In genomic region chr7:1532456-1533254, GRCh38 we compare ENCODE assay signal across 8 cellular contexts. TPM values are rescaled to one million over a fixed set of nuclear protein-coding genes. Genes with fewer than 3 reads are reported as not detected.
DNase-seq lines count a peak whose midpoint lies in the region; ATAC-seq, FAIRE-seq and TF ChIP-seq lines count a peak whose summit lies in the region.

No MANE protein-coding gene starts in this region.

- peak overlapping the region; percentile 94 for H3K27ac Mint-ChIP-seq in T-helper 17 cell

- SMC1A ChIA-PET in GM12878 (lab: Charles Lee; ENCODE audit: uncharacterized antibody, unreplicated experiment): no interaction called here

- TF ChIP-seq EP300 in GM12878 (IDR thresholded peaks at IDR 0.05; ENCODE audit: borderline replicate concordance in 1 of 2, control insufficient read depth in 1 of 2, low read depth in 2 of 2, low read length in 2 of 2): no peak

- peak; percentile 54 for DNase-seq in activated gamma-delta T cell treated with Interleukin-2 at 50 U/mL for 16 hours
- DNase-seq in activated gamma-delta T cell (lab: John Stamatoyannopoulos, UW): no peak
- DNase-seq in T-helper 17 cell: peak; percentile 34 to 52 (median 41)
- DNase-seq in GM12878 (ENCODE audit: low read depth, low spot score): no peak
- no peak for DNase-seq in NCI-H526 treated with DMSO at 0.1 percent for 48 hours (lab: John Stamatoyannopoulos, UW)

- 5% methylated on average over 32 of the region's 36 CpGs for WGBS in GM12878 (ENCODE audit: insufficient coverage, insufficient replicate concordance, low lambda C conversion rate, missing lambda C conversion rate)

- POLR2A ChIA-PET in GM12878 (lab: Charles Lee): interaction anchor here (1.4 kb wide), 1 partner anchor 27 kb away, joined by 5 read pairs; no protein-coding TSS in a partner anchor

- CTCF ChIA-PET in GM12878 (lab: Yijun Ruan, JAX): interaction anchor here (3.0 kb wide), 1 partner anchor 27 kb away, joined by 9 read pairs; no protein-coding TSS in a partner anchor

- no peaks in the 10 kb centered on the region for H3K27me3 Mint-ChIP-seq in T-helper 17 cell

- H3K4me1 Mint-ChIP-seq in T-helper 17 cell: peaks cover 26% of the 10 kb centered on the region

- peak; percentile 56 for FAIRE-seq in GM12878 (lab: Jason Lieb, UNC)

- H3K9ac ChIP-seq in GM12878 (ENCODE audit: control insufficient read depth, insufficient read depth, low read length): peak overlapping the region; percentile 55
- 0 out of 2 replicates have a peak overlapping the region, but pooled peaks have one; percentile 21 for H3K9ac ChIP-seq in iPS-20b (ENCODE audit: low read depth, low read length)

- TF ChIP-seq RAD21 in GM12878 (IDR thresholded peaks at IDR 0.05; ENCODE audit: insufficient read depth, low read depth, low read length): no peak

- H3K36me3 Mint-ChIP-seq in T-helper 17 cell (ENCODE audit: low read depth): no peaks in the 10 kb centered on the region

- BruUV-seq in GM12878 (replicated peaks; lab: Mats Ljungman, UMichigan): TSS peak; percentile 53

- peaks cover 0 to 2% of the 10 kb centered on the region in 2 experiments; a peak in 2 of 4 replicates for H3K36me3 ChIP-seq in GM12878 (ENCODE audit: control insufficient read depth in 2 of 2, insufficient read depth in 2 of 2, low read length in 1 of 2)
- no peaks in the 10 kb centered on the region for H3K36me3 ChIP-seq in iPS-20b (ENCODE audit: insufficient read depth, low read depth, low read length)

- peak overlapping the region; percentile 90 for H3K4me3 Mint-ChIP-seq in T-helper 17 cell

- H3K4me1 ChIP-seq in GM12878 (ENCODE audit: control insufficient read depth, insufficient read depth, low read length): peaks cover 13% of the 10 kb centered on the region
- H3K4me1 ChIP-seq in iPS-20b (ENCODE audit: insufficient read depth, low read length): peaks cover 19% of the 10 kb centered on the region

- peak overlapping the region; percentile 96 for H3K4me2 ChIP-seq in GM12878 (ENCODE audit: control insufficient read depth, insufficient read depth)

- peak; percentile 47 for TF ChIP-seq POLR2A in GM12878 (IDR thresholded peaks at IDR 0.05; ENCODE audit: low read depth, low read length)

- ATAC-seq in T-helper 17 cell (peak; percentile 59), GM12878 (peak; percentile 62), HG03460 (IDR thresholded peaks at IDR 0.05; ENCODE audit: unreplicated experiment) (no peak)

- peaks cover 40% of the 10 kb centered on the region for H3K79me2 ChIP-seq in GM12878 (ENCODE audit: control insufficient read depth, insufficient read depth, low read length)

- no peak for TF ChIP-seq CTCF in GM12878 (IDR thresholded peaks at IDR 0.05 in 2 of 3, conservative IDR thresholded peaks at IDR 0.05 in 1 of 3; ENCODE audit: control insufficient read depth in 2 of 3, extremely low read depth in 1 of 3, insufficient read depth in 1 of 3, low read depth in 3 of 3, low read length in 3 of 3)

- H2AFZ ChIP-seq in GM12878 (ENCODE audit: control insufficient read depth, low read depth, low read length): no peak overlapping the region; the same call in 1 of the 2 replicates

- H4K20me1 ChIP-seq in GM12878 (ENCODE audit: control insufficient read depth, insufficient read depth): peaks cover 7% of the 10 kb centered on the region; the same call in 1 of the 2 replicates

- H3K27me3 ChIP-seq in GM12878 (replicated peaks in 1 of 2; ENCODE audit: control insufficient read depth in 2 of 2, insufficient read depth in 2 of 2, low read length in 1 of 2): no peaks in the 10 kb centered on the region
- H3K27me3 ChIP-seq in iPS-20b (ENCODE audit: insufficient read depth, low read length): no peaks in the 10 kb centered on the region

- H3K9me3 ChIP-seq in T-helper 17 cell (ENCODE audit: control insufficient read depth, low read length, poor library complexity, severe bottlenecking) (no peaks in the 10 kb centered on the region), GM12878 (replicated peaks; ENCODE audit: control insufficient read depth, insufficient read depth, low read length) (no peaks in the 10 kb centered on the region), iPS-20b (ENCODE audit: insufficient read depth, low read depth, low read length) (no peaks in the 10 kb centered on the region)

- in situ Hi-C loops in GM12878 (cut with MboI): no loop called here

- peak overlapping the region; percentile 33 for H3K27ac ChIP-seq in GM12878 (ENCODE audit: control insufficient read depth, insufficient read depth)
- H3K27ac ChIP-seq in iPS-20b (ENCODE audit: low read length): no peak overlapping the region
- H3K27ac ChIP-seq in skin epidermis: peak overlapping the region; percentile 74 to 98 (median 91)

- intact Hi-C loops in GM12878 (cut with micrococcal nuclease; ENCODE audit: unreplicated experiment): loop anchor here (2.0 kb wide), 1 partner anchor 28 kb away; the partner anchor contains the start of gene INTS1

- RAD21 ChIA-PET in GM12878 (lab: Charles Lee; ENCODE audit: unreplicated experiment): no interaction called here

- H3K4me3 ChIP-seq in GM12878 (peak overlapping the region; percentile 63), iPS-20b (ENCODE audit: low read length) (peak overlapping the region; percentile 51), skin epidermis (peak overlapping the region; percentile 50 to 76 (median 60))

RNA-seq across cellular contexts. Expression of gene MAFK, which starts 2.2 kb away (rescaled TPM):
- 10 to 100 TPM; 55.8 to 56.4 TPM for total RNA-seq in T-helper 17 cell
- total RNA-seq in GM12878 (2013; cell fraction: nucleolus; rRNA removed): 15.1 and 16.9 TPM in 2 replicates
- 11.0 and 13.8 TPM in 2 replicates for total RNA-seq in GM12878 (2014; rRNA removed)
- total RNA-seq in GM12878 (2014; rRNA removed; fragmentation: Illumina TruSeq; extraction: Trizol): 3.3 and 4.0 TPM in 2 replicates
- total RNA-seq in GM12878 (2021): 24.3 and 24.5 TPM in 2 replicates
- polyA plus RNA-seq in GM12878 (2011; ENCODE audit: low read depth): 3.0 TPM
- polyA plus RNA-seq in GM12878 (2011; rRNA removed): 2.2 and 3.5 TPM in 2 replicates
- 4.0 and 5.5 TPM in 2 replicates for polyA plus RNA-seq in GM12878 (2011; cell fraction: cytosol; rRNA removed)
- polyA plus RNA-seq in GM12878 (2011; cell fraction: nucleus; rRNA removed): 27.4 and 48.1 TPM in 2 replicates
- polyA plus RNA-seq in GM12878 (2012): 10.2 and 16.3 TPM in 2 replicates
- polyA plus RNA-seq in GM12878 (2014; fragmentation: Illumina TruSeq; extraction: Trizol): 0.82 and 3.0 TPM in 2 replicates
- polyA plus RNA-seq in GM12878 (2014; fragmentation: Nextera tagmentation; extraction: Ambion mirVana): under 1 TPM; 0.10 to 0.26 TPM
- polyA plus RNA-seq in GM12878 (2014; rRNA removed): 11.9 and 17.0 TPM in 2 replicates
- 1 to 10 TPM; 1.3 to 1.4 TPM for polyA plus RNA-seq in GM12878 (2016; fragmentation: Nextera tagmentation; extraction: Ambion mirVana)
- 1.8 and 5.4 TPM in 2 replicates for polyA minus RNA-seq in GM12878 (2011; rRNA and poly(A)+ RNA removed)
- 4.8 and 6.5 TPM in 2 replicates for polyA minus RNA-seq in GM12878 (2011; cell fraction: cytosol; rRNA and poly(A)+ RNA removed)
- polyA minus RNA-seq in GM12878 (2011; cell fraction: nucleus; rRNA and poly(A)+ RNA removed): 3.6 and 8.4 TPM in 2 replicates

RNA-seq across cellular contexts. Expression of gene TMEM184A, which starts 23.4 kb away (rescaled TPM):
- total RNA-seq in T-helper 17 cell (not detected), GM12878 (2014; rRNA removed) (not detected in 2 replicates), GM12878 (2014; rRNA removed; fragmentation: Illumina TruSeq; extraction: Trizol) (not detected in 2 replicates), GM12878 (2021) (0.15 TPM in 1 of 2 replicates, not detected in the other)
- total RNA-seq in GM12878 (2013; cell fraction: nucleolus; rRNA removed): not detected in 2 replicates
- polyA plus RNA-seq in GM12878 (2011; ENCODE audit: low read depth): not detected
- polyA plus RNA-seq in GM12878 (2011; rRNA removed) (not detected in 2 replicates), GM12878 (2014; fragmentation: Illumina TruSeq; extraction: Trizol) (not detected in 2 replicates), GM12878 (2014; fragmentation: Nextera tagmentation; extraction: Ambion mirVana) (under 1 TPM in 1 of 2 experiments, not detected in 1; 0.04 TPM), GM12878 (2014; rRNA removed) (not detected in 2 replicates), GM12878 (2016; fragmentation: Nextera tagmentation; extraction: Ambion mirVana) (not detected)
- polyA plus RNA-seq in GM12878 (2011; cell fraction: cytosol; rRNA removed): not detected in 2 replicates
- not detected in 2 replicates for polyA plus RNA-seq in GM12878 (2011; cell fraction: nucleus; rRNA removed)
- 0.07 and 0.09 TPM in 2 replicates for polyA plus RNA-seq in GM12878 (2012)
- not detected in 2 replicates for polyA minus RNA-seq in GM12878 (2011; rRNA and poly(A)+ RNA removed)
- polyA minus RNA-seq in GM12878 (2011; cell fraction: cytosol; rRNA and poly(A)+ RNA removed): 0.53 and 1.9 TPM in 2 replicates
- 0.12 TPM in 1 of 2 replicates, not detected in the other for polyA minus RNA-seq in GM12878 (2011; cell fraction: nucleus; rRNA and poly(A)+ RNA removed)

RNA-seq across cellular contexts. Expression of gene INTS1, which starts 28.5 kb away (rescaled TPM):
- 10 to 100 TPM; 88.2 to 89.4 TPM for total RNA-seq in T-helper 17 cell
- total RNA-seq in GM12878 (2013; cell fraction: nucleolus; rRNA removed): 84.3 and 100.0 TPM in 2 replicates
- 14.6 and 19.5 TPM in 2 replicates for total RNA-seq in GM12878 (2014; rRNA removed)
- total RNA-seq in GM12878 (2014; rRNA removed; fragmentation: Illumina TruSeq; extraction: Trizol): 6.9 and 10.0 TPM in 2 replicates
- total RNA-seq in GM12878 (2021): 76.5 and 89.0 TPM in 2 replicates
- polyA plus RNA-seq in GM12878 (2011; ENCODE audit: low read depth): 15.0 TPM
- 4.0 and 7.5 TPM in 2 replicates for polyA plus RNA-seq in GM12878 (2011; rRNA removed)
- 13.2 and 20.1 TPM in 2 replicates for polyA plus RNA-seq in GM12878 (2011; cell fraction: cytosol; rRNA removed)
- 171 and 228 TPM in 2 replicates for polyA plus RNA-seq in GM12878 (2011; cell fraction: nucleus; rRNA removed)
- 37.9 and 40.3 TPM in 2 replicates for polyA plus RNA-seq in GM12878 (2012)
- 0.98 and 10.6 TPM in 2 replicates for polyA plus RNA-seq in GM12878 (2014; fragmentation: Illumina TruSeq; extraction: Trizol)
- polyA plus RNA-seq in GM12878 (2014; fragmentation: Nextera tagmentation; extraction: Ambion mirVana): 1 to 10 TPM in 1 of 2 experiments, under 1 TPM in 1; 0.52 to 1.5 TPM
- 35.1 and 40.6 TPM in 2 replicates for polyA plus RNA-seq in GM12878 (2014; rRNA removed)
- polyA plus RNA-seq in GM12878 (2016; fragmentation: Nextera tagmentation; extraction: Ambion mirVana): 10 to 100 TPM; 37.0 to 38.3 TPM
- polyA minus RNA-seq in GM12878 (2011; rRNA and poly(A)+ RNA removed): 10.7 and 23.6 TPM in 2 replicates
- polyA minus RNA-seq in GM12878 (2011; cell fraction: cytosol; rRNA and poly(A)+ RNA removed): 17.7 and 24.6 TPM in 2 replicates
- 30.1 and 54.0 TPM in 2 replicates for polyA minus RNA-seq in GM12878 (2011; cell fraction: nucleus; rRNA and poly(A)+ RNA removed)

RNA-seq across cellular contexts. Expression of gene PSMG3, which starts 37.2 kb away (rescaled TPM):
- total RNA-seq in T-helper 17 cell (10 to 100 TPM; 22.8 to 23.6 TPM), GM12878 (2014; rRNA removed) (64.9 and 68.7 TPM in 2 replicates), GM12878 (2014; rRNA removed; fragmentation: Illumina TruSeq; extraction: Trizol) (46.7 and 52.4 TPM in 2 replicates), GM12878 (2021) (49.7 and 50.3 TPM in 2 replicates)
- total RNA-seq in GM12878 (2013; cell fraction: nucleolus; rRNA removed): 10.9 and 12.5 TPM in 2 replicates
- polyA plus RNA-seq in GM12878 (2011; ENCODE audit: low read depth): 22.7 TPM
- polyA plus RNA-seq in GM12878 (2011; rRNA removed) (49.5 and 74.5 TPM in 2 replicates), GM12878 (2014; fragmentation: Illumina TruSeq; extraction: Trizol) (11.5 and 33.9 TPM in 2 replicates), GM12878 (2014; fragmentation: Nextera tagmentation; extraction: Ambion mirVana) (10 to 100 TPM; 23.9 to 40.5 TPM), GM12878 (2014; rRNA removed) (90.4 and 92.0 TPM in 2 replicates), GM12878 (2016; fragmentation: Nextera tagmentation; extraction: Ambion mirVana) (100 to 1,000 TPM; 109 to 115 TPM)
- polyA plus RNA-seq in GM12878 (2011; cell fraction: cytosol; rRNA removed): 95.7 and 148 TPM in 2 replicates
- 108 and 119 TPM in 2 replicates for polyA plus RNA-seq in GM12878 (2011; cell fraction: nucleus; rRNA removed)
- polyA plus RNA-seq in GM12878 (2012): 30.9 and 37.1 TPM in 2 replicates
- 20.5 and 33.2 TPM in 2 replicates for polyA minus RNA-seq in GM12878 (2011; rRNA and poly(A)+ RNA removed)
- 8.6 and 10.7 TPM in 2 replicates for polyA minus RNA-seq in GM12878 (2011; cell fraction: cytosol; rRNA and poly(A)+ RNA removed)
- 6.3 and 10.5 TPM in 2 replicates for polyA minus RNA-seq in GM12878 (2011; cell fraction: nucleus; rRNA and poly(A)+ RNA removed)

Comparison
In these comparisons a context has a peak if more than half of its experiments do, and no peak if none do; other contexts are left out.
1. DNase-seq: peak in activated gamma-delta T cell treated with Interleukin-2 at 50 U/mL for 16 hours (single experiment) and T-helper 17 cell (3 of 3); none in activated gamma-delta T cell (single experiment), GM12878 (single experiment) and NCI-H526 treated with DMSO at 0.1 percent for 48 hours (single experiment).
2. Peak in every context shown above with its lines, with median percentiles within 50 percentile points of each other: H3K4me3 ChIP-seq.